In genomic region chr2:797556-797955, GRCh38 we compare ENCODE assay signal across 15 cellular contexts.
A peak's percentile ranks its signal among the peaks of the same experiment; 100 is the strongest.
DNase-seq lines count a peak whose midpoint lies in the region; ATAC-seq and TF ChIP-seq lines count a peak whose summit lies in the region.
"Had no signal": no experiment of that assay in that cellular context is flagged by ENCODE, and none has a peak within 500 bp of the region (broad histone marks: within the 10 kb centered on the region; RNA-seq: fewer than 3 reads in every experiment).

No MANE protein-coding gene starts in this region.

- H3K4me1 ChIP-seq in GM23338 (ENCODE audit: insufficient read depth) = no peaks in the 10 kb centered on the region

- DNase-seq in G401 (ENCODE audit: low spot score) (peak; percentile 10), GM23338 (ENCODE audit: low spot score) (no peak), cerebellar cortex (ENCODE audit: low spot score) (peak; percentile 6), nephron progenitor cell (no peak), NCI-H187 treated with DMSO at 0.1 percent for 48 hours (lab: John Stamatoyannopoulos, UW) (no peak), 8988T (no peak)
- no peak for DNase-seq in stimulated activated CD4-positive, alpha-beta T cell treated with anti-CD3 and anti-CD28 coated beads, Interleukin-4, amount 100 ng/mL, for 24 hours
- DNase-seq: CD8-positive, alpha-beta T cell; COR-L47; DMS153; DMS79 treated with DMSO at 0.1 percent for 48 hours; EL; GDM1 had no signal

- in situ Hi-C loops in G401 (cut with HindIII; ENCODE audit: low sequenced_read_pairs) = no loop called here

- no peak overlapping the region for H3K4me3 ChIP-seq in GM23338

- peaks cover 3% of the 10 kb centered on the region; the same call in 1 of the 2 replicates for H3K9me2 ChIP-seq in GM23338 (ENCODE audit: insufficient read depth)

- no peak overlapping the region for H3K4me2 ChIP-seq in GM23338

- no peak for ATAC-seq in GM23338
- ATAC-seq: CD8-positive, alpha-beta T cell; HCT116 had no signal

- H3K79me2 ChIP-seq in GM23338 (replicated peaks; ENCODE audit: insufficient read depth) = no peaks in the 10 kb centered on the region

- no peaks in the 10 kb centered on the region for H3F3A ChIP-seq in GM23338 (replicated peaks; ENCODE audit: low read depth)

- H3K4me1 Mint-ChIP-seq in GM23338 (peaks cover 3% of the 10 kb centered on the region; the same call in 2 of the 3 replicates), nephron progenitor cell (peaks cover 47% of the 10 kb centered on the region)
- H3K4me1 Mint-ChIP-seq: CD14-positive monocyte had no signal

- H3K4me3 Mint-ChIP-seq in GM23338 (no peak overlapping the region), nephron progenitor cell (no peak overlapping the region)
- H3K4me3 Mint-ChIP-seq: CD14-positive monocyte; CD8-positive, alpha-beta T cell had no signal

- no peaks in the 10 kb centered on the region for H3K27me3 ChIP-seq in GM23338 (ENCODE audit: insufficient read depth)

- H3K36me3 Mint-ChIP-seq in GM23338 (ENCODE audit: low read depth) (no peaks in the 10 kb centered on the region), nephron progenitor cell (ENCODE audit: low read depth) (no peaks in the 10 kb centered on the region)
- H3K36me3 Mint-ChIP-seq: CD14-positive monocyte; CD8-positive, alpha-beta T cell had no signal

- no peaks in the 10 kb centered on the region for H4K20me1 ChIP-seq in GM23338 (replicated peaks; ENCODE audit: insufficient read depth)

- H3K36me3 ChIP-seq in GM23338 (ENCODE audit: insufficient read depth) = no peaks in the 10 kb centered on the region

- H3K9me3 Mint-ChIP-seq in GM23338 (no peaks in the 10 kb centered on the region), nephron progenitor cell (peaks cover 3% of the 10 kb centered on the region)
- H3K9me3 Mint-ChIP-seq: CD8-positive, alpha-beta T cell had no signal

- H3K27ac Mint-ChIP-seq in GM23338 = no peak overlapping the region
- H3K27ac Mint-ChIP-seq in nephron progenitor cell = peak overlapping the region; percentile 56
- H3K27ac Mint-ChIP-seq: CD14-positive monocyte; CD8-positive, alpha-beta T cell had no signal

- no peak for TF ChIP-seq CTCF in GM23338 (conservative IDR thresholded peaks at IDR 0.05; ENCODE audit: low read depth in 2 of 2)
- TF ChIP-seq CTCF in nephron progenitor cell (IDR thresholded peaks at IDR 0.05) = no peak

- H3K27ac ChIP-seq in GM23338 (ENCODE audit: low read depth) = no peak overlapping the region

- peaks cover 2% of the 10 kb centered on the region for H3K27me3 Mint-ChIP-seq in GM23338 (ENCODE audit: insufficient read depth, low read depth, poor library complexity)
- peaks cover 6% of the 10 kb centered on the region for H3K27me3 Mint-ChIP-seq in nephron progenitor cell (ENCODE audit: low read depth, poor library complexity)

- H2AFZ ChIP-seq in GM23338 = peak overlapping the region; percentile 83; the same call in 1 of the 2 replicates

TF ChIP-seq in GM23338, 12 proteins besides CTCF, POLR2A, EP300 and RAD21 (continues in another document):
- TF ChIP-seq, protein P1, sequence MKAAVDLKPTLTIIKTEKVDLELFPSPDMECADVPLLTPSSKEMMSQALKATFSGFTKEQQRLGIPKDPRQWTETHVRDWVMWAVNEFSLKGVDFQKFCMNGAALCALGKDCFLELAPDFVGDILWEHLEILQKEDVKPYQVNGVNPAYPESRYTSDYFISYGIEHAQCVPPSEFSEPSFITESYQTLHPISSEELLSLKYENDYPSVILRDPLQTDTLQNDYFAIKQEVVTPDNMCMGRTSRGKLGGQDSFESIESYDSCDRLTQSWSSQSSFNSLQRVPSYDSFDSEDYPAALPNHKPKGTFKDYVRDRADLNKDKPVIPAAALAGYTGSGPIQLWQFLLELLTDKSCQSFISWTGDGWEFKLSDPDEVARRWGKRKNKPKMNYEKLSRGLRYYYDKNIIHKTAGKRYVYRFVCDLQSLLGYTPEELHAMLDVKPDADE (IDR thresholded peaks at IDR 0.05) = no peak
- no peak for TF ChIP-seq EZH2 (IDR thresholded peaks at IDR 0.05; ENCODE audit: low read depth, unreplicated experiment)
- TF ChIP-seq ZNF462 (CRISPR knock-in tag; IDR thresholded peaks at IDR 0.05) = no peak
- TF ChIP-seq CREB1 (CRISPR knock-in tag; IDR thresholded peaks at IDR 0.05; ENCODE audit: low read depth) = no peak
- TF ChIP-seq POLR2AphosphoS5 (IDR thresholded peaks at IDR 0.05; ENCODE audit: low read depth) = no peak
- TF ChIP-seq NANOG (IDR thresholded peaks at IDR 0.05; ENCODE audit: borderline replicate concordance) = no peak
- no peak for TF ChIP-seq JUNB (IDR thresholded peaks at IDR 0.05; ENCODE audit: unreplicated experiment)
- TF ChIP-seq REST (IDR thresholded peaks at IDR 0.05; ENCODE audit: unreplicated experiment) = no peak

Comparison
In these comparisons a context has a peak if more than half of its experiments do, and no peak if none do; other contexts are left out.
1. DNase-seq: peak in G401 (single experiment) and cerebellar cortex (single experiment); none in GM23338 (single experiment), nephron progenitor cell (single experiment), NCI-H187 treated with DMSO at 0.1 percent for 48 hours (single experiment), 8988T (single experiment) and stimulated activated CD4-positive, alpha-beta T cell treated with anti-CD3 and anti-CD28 coated beads, Interleukin-4, amount 100 ng/mL, for 24 hours (single experiment).